ENCODE assay signal across 19 cellular contexts in genomic region chr21:45997205-45997494, GRCh38. TPM values are rescaled to one million over a fixed set of nuclear protein-coding genes. Genes with fewer than 3 reads are reported as not detected.
DNase-seq lines count a peak whose midpoint lies in the region; TF ChIP-seq lines count a peak whose summit lies in the region.
"Had no signal": no experiment of that assay in that cellular context is flagged by ENCODE, and none has a peak within 500 bp of the region (broad histone marks: within the 10 kb centered on the region; RNA-seq: fewer than 3 reads in every experiment).

No MANE protein-coding gene starts in this region.

- H3K36me3 Mint-ChIP-seq in glutamatergic neuron (ENCODE audit: unreplicated experiment), result peaks cover 5% of the 10 kb centered on the region
- H3K36me3 Mint-ChIP-seq in T-helper 2 cell treated with Interferon-gamma antibody and Interleukin-4, amounts not matched to agents 5 μg/mL and 100 μg/mL, for 36 hours (ENCODE audit: low read depth), result no peaks in the 10 kb centered on the region
- H3K36me3 Mint-ChIP-seq: CD4-positive, CD25-positive, alpha-beta regulatory T cell; IgD-negative memory B cell had no signal

- H3K27ac ChIP-seq in right atrium auricular region, result no peak overlapping the region
- H3K27ac ChIP-seq in left ventricle myocardium inferior (replicated peaks), result no peak overlapping the region
- peak overlapping the region; percentile 73 to 80 (median 79) for H3K27ac ChIP-seq in sigmoid colon
- H3K27ac ChIP-seq in hepatocyte, result no peak overlapping the region
- peak overlapping the region in 2 of 4 donors; percentile 34 to 50 for H3K27ac ChIP-seq in esophagus squamous epithelium
- H3K27ac ChIP-seq: PC-9 had no signal

- peak; percentile 53 for DNase-seq in right atrium auricular region (ENCODE audit: low spot score)
- no peak for DNase-seq in left ventricle myocardium inferior
- DNase-seq in glutamatergic neuron, result peak; percentile 6
- no peak for DNase-seq in sigmoid colon
- DNase-seq in hepatocyte (ENCODE audit: low spot score), result no peak
- DNase-seq in esophagus squamous epithelium (lab: John Stamatoyannopoulos, UW), result no peak
- no peak for DNase-seq in T-helper 2 cell treated with Interferon-gamma antibody and Interleukin-4, amounts not matched to agents 5 μg/mL and 100 μg/mL, for 36 hours (ENCODE audit: low spot score)
- DNase-seq: AML-193, EL, H9, Kasumi-1, MM.1S, NCI-H1105, NCI-H1694, NCI-H510A treated with DMSO at 0.1 percent for 48 hours, NCI-H82, PC-9 had no signal

- TF ChIP-seq POLR2A in sigmoid colon (IDR thresholded peaks at IDR 0.05) (no peak), esophagus squamous epithelium (IDR thresholded peaks at IDR 0.05) (no peak)

- peaks cover 10% of the 10 kb centered on the region for H3K27me3 Mint-ChIP-seq in glutamatergic neuron (ENCODE audit: unreplicated experiment)
- H3K27me3 Mint-ChIP-seq in T-helper 2 cell treated with Interferon-gamma antibody and Interleukin-4, amounts not matched to agents 5 μg/mL and 100 μg/mL, for 36 hours (ENCODE audit: low read depth), result no peaks in the 10 kb centered on the region
- H3K27me3 Mint-ChIP-seq: CD4-positive, CD25-positive, alpha-beta regulatory T cell; IgD-negative memory B cell had no signal

- no peak for TF ChIP-seq CTCF in right atrium auricular region (IDR thresholded peaks at IDR 0.05)
- no peak for TF ChIP-seq CTCF in left ventricle myocardium inferior (IDR thresholded peaks at IDR 0.05; ENCODE audit: borderline replicate concordance)
- TF ChIP-seq CTCF in glutamatergic neuron (IDR thresholded peaks at IDR 0.05; ENCODE audit: partially characterized antibody, unreplicated experiment), result no peak
- no peak for TF ChIP-seq CTCF in sigmoid colon (IDR thresholded peaks at IDR 0.05)
- no peak for TF ChIP-seq CTCF in hepatocyte (IDR thresholded peaks at IDR 0.05; ENCODE audit: poor library complexity)
- TF ChIP-seq CTCF in esophagus squamous epithelium (IDR thresholded peaks at IDR 0.05), result no peak

- H3K4me3 Mint-ChIP-seq in glutamatergic neuron (ENCODE audit: unreplicated experiment), result no peak overlapping the region
- no peak overlapping the region for H3K4me3 Mint-ChIP-seq in T-helper 2 cell treated with Interferon-gamma antibody and Interleukin-4, amounts not matched to agents 5 μg/mL and 100 μg/mL, for 36 hours
- H3K4me3 Mint-ChIP-seq: CD4-positive, CD25-positive, alpha-beta regulatory T cell; H9; IgD-negative memory B cell had no signal

- no peak overlapping the region for H3K4me2 ChIP-seq in hepatocyte
- H3K4me2 ChIP-seq: PC-9 had no signal

- H3K9me3 ChIP-seq in right atrium auricular region (no peaks in the 10 kb centered on the region), left ventricle myocardium inferior (replicated peaks) (no peaks in the 10 kb centered on the region), sigmoid colon (no peaks in the 10 kb centered on the region), hepatocyte (ENCODE audit: low read depth) (no peaks in the 10 kb centered on the region), esophagus squamous epithelium (no peaks in the 10 kb centered on the region)

- H4K20me1 ChIP-seq in hepatocyte (ENCODE audit: insufficient read depth, poor library complexity, severe bottlenecking), result no peaks in the 10 kb centered on the region

- H3K79me2 ChIP-seq in hepatocyte, result no peaks in the 10 kb centered on the region

- H3K36me3 ChIP-seq in right atrium auricular region (peaks cover 81% of the 10 kb centered on the region), left ventricle myocardium inferior (peaks cover 91% of the 10 kb centered on the region), sigmoid colon (peaks cover 69 to 96% (median 83%) of the 10 kb centered on the region in 4 donors), hepatocyte (replicated peaks; ENCODE audit: insufficient read depth, low read depth) (no peaks in the 10 kb centered on the region), esophagus squamous epithelium (peaks cover 0 to 49% (median 0%) of the 10 kb centered on the region in 3 donors)

- H2AFZ ChIP-seq in hepatocyte, result no peak overlapping the region
- H2AFZ ChIP-seq: PC-9 had no signal

- no peaks in the 10 kb centered on the region for H3K27me3 ChIP-seq in right atrium auricular region
- no peaks in the 10 kb centered on the region for H3K27me3 ChIP-seq in left ventricle myocardium inferior (ENCODE audit: low read depth)
- H3K27me3 ChIP-seq in sigmoid colon, result no peaks in the 10 kb centered on the region
- H3K27me3 ChIP-seq in hepatocyte, result no peaks in the 10 kb centered on the region
- H3K27me3 ChIP-seq in esophagus squamous epithelium, result no peaks in the 10 kb centered on the region

- no peak overlapping the region for H3K27ac Mint-ChIP-seq in glutamatergic neuron (ENCODE audit: unreplicated experiment)
- H3K27ac Mint-ChIP-seq in T-helper 2 cell treated with Interferon-gamma antibody and Interleukin-4, amounts not matched to agents 5 μg/mL and 100 μg/mL, for 36 hours, result no peak overlapping the region
- H3K27ac Mint-ChIP-seq: CD4-positive, CD25-positive, alpha-beta regulatory T cell; H9; IgD-negative memory B cell had no signal

- H3K4me3 ChIP-seq in right atrium auricular region (no peak overlapping the region), left ventricle myocardium inferior (no peak overlapping the region), sigmoid colon (no peak overlapping the region), hepatocyte (no peak overlapping the region), esophagus squamous epithelium (no peak overlapping the region)
- H3K4me3 ChIP-seq: PC-9 had no signal

- no peaks in the 10 kb centered on the region for H3K4me1 ChIP-seq in right atrium auricular region
- peaks cover 19% of the 10 kb centered on the region for H3K4me1 ChIP-seq in left ventricle myocardium inferior
- peaks cover 0 to 82% (median 56%) of the 10 kb centered on the region in 4 donors for H3K4me1 ChIP-seq in sigmoid colon
- H3K4me1 ChIP-seq in hepatocyte (ENCODE audit: insufficient read depth), result peaks cover 11% of the 10 kb centered on the region
- peaks cover 0 to 30% (median 10%) of the 10 kb centered on the region in 3 donors for H3K4me1 ChIP-seq in esophagus squamous epithelium

- peaks cover 7% of the 10 kb centered on the region for H3K4me1 Mint-ChIP-seq in glutamatergic neuron (ENCODE audit: low read depth, unreplicated experiment)
- H3K4me1 Mint-ChIP-seq in T-helper 2 cell treated with Interferon-gamma antibody and Interleukin-4, amounts not matched to agents 5 μg/mL and 100 μg/mL, for 36 hours (ENCODE audit: low read depth), result no peaks in the 10 kb centered on the region
- H3K4me1 Mint-ChIP-seq: CD4-positive, CD25-positive, alpha-beta regulatory T cell; H9; IgD-negative memory B cell had no signal

- 86 to 88% methylated on average over 9 of the region's 9 CpGs for WGBS in sigmoid colon, 2 donors
- 95% methylated on average over 9 of the region's 9 CpGs for WGBS in hepatocyte (ENCODE audit: low lambda C conversion rate, missing lambda C conversion rate)
- WGBS in esophagus squamous epithelium, 2 donors, result no CpG with 5 or more reads among the region's 9 CpGs

- intact Hi-C loops in left ventricle myocardium inferior (cut with micrococcal nuclease) (no loop called here), sigmoid colon (cut with DNase I) (no loop called here), esophagus squamous epithelium (cut with DNase I) (no loop called here)

- no peaks in the 10 kb centered on the region for H3K9me2 ChIP-seq in hepatocyte (replicated peaks; ENCODE audit: insufficient read depth)

- no peak for TF ChIP-seq EP300 in sigmoid colon (IDR thresholded peaks at IDR 0.05)

- H3K9me3 Mint-ChIP-seq in glutamatergic neuron (ENCODE audit: unreplicated experiment), result peaks cover 2% of the 10 kb centered on the region
- no peaks in the 10 kb centered on the region for H3K9me3 Mint-ChIP-seq in T-helper 2 cell treated with Interferon-gamma antibody and Interleukin-4, amounts not matched to agents 5 μg/mL and 100 μg/mL, for 36 hours
- H3K9me3 Mint-ChIP-seq: CD4-positive, CD25-positive, alpha-beta regulatory T cell; H9; IgD-negative memory B cell had no signal

RNA-seq across cellular contexts. Expression of gene COL6A1, which starts 15.6 kb away (rescaled TPM):
- total RNA-seq in right atrium auricular region, result 100 to 1,000 TPM; 201 to 278 TPM
- total RNA-seq in left ventricle myocardium inferior, result 154 TPM
- 407 TPM for total RNA-seq in glutamatergic neuron (ENCODE audit: unreplicated experiment)
- total RNA-seq in sigmoid colon, result 1,000 to 10,000 TPM in 2 of 4 donors, 100 to 1,000 TPM in 2; 622 to 1,755 (median 1,184) TPM
- polyA plus RNA-seq in sigmoid colon, result 100 to 1,000 TPM in 1 of 3 donors, 10 to 100 TPM in 2; 14.3 to 131 (median 28.2) TPM
- 193 and 296 TPM in 2 replicates for total RNA-seq in hepatocyte
- polyA plus RNA-seq in hepatocyte, result 592 and 616 TPM in 2 replicates
- 100 to 1,000 TPM in 1 of 4 donors, 10 to 100 TPM in 3; 25.0 to 242 (median 54.9) TPM for total RNA-seq in esophagus squamous epithelium
- polyA plus RNA-seq: IgD-negative memory B cell had no signal

Comparison
In these comparisons a context has a peak if more than half of its experiments do, and no peak if none do; other contexts are left out.
1. DNase-seq: peak in right atrium auricular region (single experiment) and glutamatergic neuron (single experiment); none in left ventricle myocardium inferior (single experiment), sigmoid colon (single experiment), hepatocyte (single experiment), esophagus squamous epithelium (single experiment) and T-helper 2 cell treated with Interferon-gamma antibody and Interleukin-4, amounts not matched to agents 5 μg/mL and 100 μg/mL, for 36 hours (single experiment).
2. H3K27ac ChIP-seq: peak in sigmoid colon (4 of 4); none in right atrium auricular region (0 of 2), left ventricle myocardium inferior (single experiment) and hepatocyte (single experiment).